Comparison of ENCODE assay signal across 18 cellular contexts in the genomic region with DNA sequence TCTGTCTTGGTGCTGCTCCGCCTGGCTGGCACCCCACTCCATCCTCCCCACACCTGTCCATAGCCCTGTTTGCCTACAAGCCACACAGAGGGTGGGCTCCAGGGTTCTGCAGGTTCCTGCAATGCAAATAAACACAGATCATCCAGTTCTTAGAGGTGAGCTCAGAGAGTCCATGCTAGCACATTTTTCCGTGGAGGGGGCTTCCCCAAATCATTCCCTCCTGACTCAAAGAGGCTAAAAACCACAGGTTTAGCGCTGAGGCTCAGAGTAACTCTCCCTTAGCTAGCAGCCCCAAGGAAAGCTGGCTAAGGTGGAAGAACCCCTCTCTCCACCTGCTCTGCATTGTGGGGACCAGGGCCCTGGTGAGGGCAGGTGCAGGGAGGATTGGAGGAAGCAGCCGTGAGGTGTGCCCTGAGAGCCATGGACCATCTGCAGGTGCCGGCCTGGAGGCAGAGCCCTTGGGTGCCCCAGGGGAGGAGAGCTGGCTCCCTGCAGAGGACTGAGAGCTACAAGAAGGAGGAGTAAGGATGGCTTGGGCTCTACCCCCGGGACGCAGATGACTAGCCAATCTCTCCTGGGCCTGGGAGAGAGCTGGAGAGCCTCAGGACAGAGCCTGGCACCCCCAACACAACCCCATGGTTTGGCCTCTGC. TPM values are rescaled to one million over a fixed set of nuclear protein-coding genes. Genes with fewer than 3 reads are reported as not detected.
DNase-seq lines count a peak whose midpoint lies in the region; ATAC-seq, FAIRE-seq and TF ChIP-seq lines count a peak whose summit lies in the region.
"Had no signal": no experiment of that assay in that cellular context is flagged by ENCODE, and none has a peak within 500 bp of the region (broad histone marks: within the 10 kb centered on the region; RNA-seq: fewer than 3 reads in every experiment).

No MANE protein-coding gene starts in this region.

- H3K27me3 ChIP-seq in NT2/D1 (ENCODE audit: insufficient read depth, insufficient read length) (no peaks in the 10 kb centered on the region), neural progenitor cell (no peaks in the 10 kb centered on the region)
- H3K27me3 ChIP-seq: colonic mucosa had no signal

- no peak overlapping the region for H3K4me2 ChIP-seq in neural progenitor cell

- CTCF ChIA-PET in activated CD4-positive, alpha-beta memory T cell treated with anti-CD3 and anti-CD28 coated beads for 36 hours (lab: Charles Lee) = interaction anchor here (1.0 to 1.6 kb wide), 2 partner anchors 33 to 146 kb away, joined by 4 to 7 read pairs; no protein-coding TSS in a partner anchor
- CTCF ChIA-PET in activated CD4-positive, alpha-beta memory T cell treated with anti-CD3 and anti-CD28 coated beads, Interleukin-2, amount 10 ng/mL, durations not matched to agents 7 days and 5 days (lab: Charles Lee) = interaction anchor here (1.4 kb wide), 1 partner anchor 31 kb away, joined by 3 read pairs; no protein-coding TSS in a partner anchor

- H3K36me3 ChIP-seq in NT2/D1 (ENCODE audit: insufficient read depth, insufficient read length, low read length) = no peaks in the 10 kb centered on the region
- H3K36me3 ChIP-seq in neural progenitor cell = no peaks in the 10 kb centered on the region
- H3K36me3 ChIP-seq: colonic mucosa had no signal

- H3K79me2 ChIP-seq in neural progenitor cell (ENCODE audit: low read depth) = no peaks in the 10 kb centered on the region

- peaks cover 17% of the 10 kb centered on the region for H3K4me1 ChIP-seq in NT2/D1 (ENCODE audit: insufficient read depth, insufficient read length)
- H3K4me1 ChIP-seq in neural progenitor cell = peaks cover 17% of the 10 kb centered on the region
- H3K4me1 ChIP-seq: colonic mucosa had no signal

- H3K27ac Mint-ChIP-seq in activated CD4-positive, alpha-beta memory T cell treated with anti-CD3 and anti-CD28 coated beads for 36 hours = no peak overlapping the region
- no peak overlapping the region for H3K27ac Mint-ChIP-seq in activated CD4-positive, alpha-beta memory T cell treated with anti-CD3 and anti-CD28 coated beads, Interleukin-2, amount 10 ng/mL, durations not matched to agents 7 days and 5 days
- peak overlapping the region; percentile 29 for H3K27ac Mint-ChIP-seq in neural progenitor cell
- H3K27ac Mint-ChIP-seq: IgD-negative memory B cell had no signal

- no peaks in the 10 kb centered on the region for H3K36me3 Mint-ChIP-seq in activated CD4-positive, alpha-beta memory T cell treated with anti-CD3 and anti-CD28 coated beads for 36 hours
- no peaks in the 10 kb centered on the region for H3K36me3 Mint-ChIP-seq in activated CD4-positive, alpha-beta memory T cell treated with anti-CD3 and anti-CD28 coated beads, Interleukin-2, amount 10 ng/mL, durations not matched to agents 7 days and 5 days (ENCODE audit: low read depth)
- H3K36me3 Mint-ChIP-seq in neural progenitor cell = no peaks in the 10 kb centered on the region
- H3K36me3 Mint-ChIP-seq: IgD-negative memory B cell had no signal

- DNase-seq in activated CD4-positive, alpha-beta memory T cell treated with anti-CD3 and anti-CD28 coated beads for 36 hours = peak; percentile 51
- no peak for DNase-seq in activated CD4-positive, alpha-beta memory T cell treated with anti-CD3 and anti-CD28 coated beads, Interleukin-2, amount 10 ng/mL, durations not matched to agents 7 days and 5 days
- DNase-seq in GM12891 (ENCODE audit: insufficient read length, low spot score) = no peak
- DNase-seq in NT2/D1 (ENCODE audit: low read depth, low spot score) = no peak
- no peak for DNase-seq in neural progenitor cell (ENCODE audit: low spot score)
- DNase-seq: activated effector memory CD4-positive, alpha-beta T cell treated with anti-CD3 and anti-CD28 coated beads, Interleukin-2, amount 50 U/mL, for 16 hours; colonic mucosa; NCI-H2081 had no signal

- peaks cover 26% of the 10 kb centered on the region for H3F3A ChIP-seq in neural progenitor cell (ENCODE audit: low read depth)

- ATAC-seq in HG03196 (IDR thresholded peaks at IDR 0.05; ENCODE audit: unreplicated experiment) (no peak), HG02610 (IDR thresholded peaks at IDR 0.05; ENCODE audit: unreplicated experiment) (no peak), GM18517 (IDR thresholded peaks at IDR 0.05; ENCODE audit: unreplicated experiment) (no peak)
- ATAC-seq: SK-N-SH treated with all-trans-retinoic acid at 6 μM for 48 hours had no signal

- POLR2A ChIA-PET in activated CD4-positive, alpha-beta memory T cell treated with anti-CD3 and anti-CD28 coated beads for 36 hours (lab: Charles Lee) = no interaction called here
- POLR2A ChIA-PET in activated CD4-positive, alpha-beta memory T cell treated with anti-CD3 and anti-CD28 coated beads, Interleukin-2, amount 10 ng/mL, durations not matched to agents 7 days and 5 days (lab: Charles Lee) = interaction anchor here (1.5 kb wide), 1 partner anchor 105 kb away, joined by 3 read pairs; no protein-coding TSS in a partner anchor

- intact Hi-C loops in activated CD4-positive, alpha-beta memory T cell treated with anti-CD3 and anti-CD28 coated beads for 36 hours (cut with micrococcal nuclease) = no loop called here

- H3K9ac ChIP-seq in NT2/D1 (ENCODE audit: insufficient read length, low read depth) = peak overlapping the region; percentile 58
- no peak overlapping the region for H3K9ac ChIP-seq in neural progenitor cell

- FAIRE-seq in GM12891 (lab: Jason Lieb, UNC) = peak; percentile 71
- FAIRE-seq: keratinocyte had no signal

- TF ChIP-seq CTCF in neural progenitor cell (IDR thresholded peaks at IDR 0.05) = no peak

- H2AFZ ChIP-seq in neural progenitor cell (replicated peaks) = no peak overlapping the region

- H3K4me1 Mint-ChIP-seq in activated CD4-positive, alpha-beta memory T cell treated with anti-CD3 and anti-CD28 coated beads for 36 hours (ENCODE audit: low read depth) = peaks cover 6% of the 10 kb centered on the region
- peaks cover 9% of the 10 kb centered on the region for H3K4me1 Mint-ChIP-seq in activated CD4-positive, alpha-beta memory T cell treated with anti-CD3 and anti-CD28 coated beads, Interleukin-2, amount 10 ng/mL, durations not matched to agents 7 days and 5 days
- peaks cover 32% of the 10 kb centered on the region for H3K4me1 Mint-ChIP-seq in neural progenitor cell
- H3K4me1 Mint-ChIP-seq: IgD-negative memory B cell had no signal

- H3K4me3 ChIP-seq in NT2/D1 (ENCODE audit: insufficient read length, low read depth) = no peak overlapping the region
- H3K4me3 ChIP-seq in neural progenitor cell = no peak overlapping the region
- H3K4me3 ChIP-seq: colonic mucosa had no signal

- no peak overlapping the region for H3K4me3 Mint-ChIP-seq in activated CD4-positive, alpha-beta memory T cell treated with anti-CD3 and anti-CD28 coated beads for 36 hours
- no peak overlapping the region for H3K4me3 Mint-ChIP-seq in activated CD4-positive, alpha-beta memory T cell treated with anti-CD3 and anti-CD28 coated beads, Interleukin-2, amount 10 ng/mL, durations not matched to agents 7 days and 5 days
- H3K4me3 Mint-ChIP-seq in neural progenitor cell = no peak overlapping the region
- H3K4me3 Mint-ChIP-seq: IgD-negative memory B cell, nephron had no signal

- H3K9me3 ChIP-seq in NT2/D1 (ENCODE audit: insufficient read depth, low read length) (peaks cover 9% of the 10 kb centered on the region; the same call in 1 of the 2 replicates), neural progenitor cell (ENCODE audit: low read depth) (no peaks in the 10 kb centered on the region)
- H3K9me3 ChIP-seq: colonic mucosa had no signal

- no peaks in the 10 kb centered on the region for H4K20me1 ChIP-seq in neural progenitor cell (ENCODE audit: low read depth)

- H3K9me3 Mint-ChIP-seq in activated CD4-positive, alpha-beta memory T cell treated with anti-CD3 and anti-CD28 coated beads for 36 hours = no peaks in the 10 kb centered on the region
- no peaks in the 10 kb centered on the region for H3K9me3 Mint-ChIP-seq in activated CD4-positive, alpha-beta memory T cell treated with anti-CD3 and anti-CD28 coated beads, Interleukin-2, amount 10 ng/mL, durations not matched to agents 7 days and 5 days
- peaks cover 16% of the 10 kb centered on the region for H3K9me3 Mint-ChIP-seq in neural progenitor cell
- H3K9me3 Mint-ChIP-seq: IgD-negative memory B cell, nephron had no signal

- no peak for TF ChIP-seq POLR2A in GM12891 (IDR thresholded peaks at IDR 0.05; ENCODE audit: low read depth, low read length)

- H3K27ac ChIP-seq in neural progenitor cell = no peak overlapping the region
- H3K27ac ChIP-seq: colonic mucosa had no signal

- no peaks in the 10 kb centered on the region for H3K27me3 Mint-ChIP-seq in activated CD4-positive, alpha-beta memory T cell treated with anti-CD3 and anti-CD28 coated beads for 36 hours
- H3K27me3 Mint-ChIP-seq in activated CD4-positive, alpha-beta memory T cell treated with anti-CD3 and anti-CD28 coated beads, Interleukin-2, amount 10 ng/mL, durations not matched to agents 7 days and 5 days = peaks cover 4% of the 10 kb centered on the region
- peaks cover 6% of the 10 kb centered on the region for H3K27me3 Mint-ChIP-seq in neural progenitor cell (ENCODE audit: insufficient read depth, low read depth)

TF ChIP-seq in GM12891, 5 proteins besides CTCF, POLR2A, EP300 and RAD21:
- no peak for TF ChIP-seq POU2F2 (IDR thresholded peaks at IDR 0.05; ENCODE audit: low read depth, low read length)
- TF ChIP-seq POLR2AphosphoS5 (IDR thresholded peaks at IDR 0.05; ENCODE audit: low read depth, low read length) = no peak
- TF ChIP-seq TAF1 (IDR thresholded peaks at IDR 0.05; ENCODE audit: low read depth, low read length) = no peak
- no peak for TF ChIP-seq PAX5 (IDR thresholded peaks at IDR 0.05; ENCODE audit: insufficient read depth, low read length, severe bottlenecking)
- no peak for TF ChIP-seq SPI1 (IDR thresholded peaks at IDR 0.05; ENCODE audit: low read depth, low read length)

RNA-seq across cellular contexts. Expression of a gene that starts 23.8 kb away (rescaled TPM):
- total RNA-seq in activated CD4-positive, alpha-beta memory T cell treated with anti-CD3 and anti-CD28 coated beads for 36 hours = not detected
- total RNA-seq in activated CD4-positive, alpha-beta memory T cell treated with anti-CD3 and anti-CD28 coated beads, Interleukin-2, amount 10 ng/mL, durations not matched to agents 7 days and 5 days = not detected
- polyA plus RNA-seq in GM12891 (2012; ENCODE audit: low read depth, missing spikeins) = not detected
- total RNA-seq in neural progenitor cell (ENCODE audit: low replicate concordance) = not detected in 2 replicates
- total RNA-seq: colonic mucosa, lung microvascular endothelial cell, RPMI7951, subcutaneous adipose tissue had no signal
- polyA plus RNA-seq: IgD-negative memory B cell, keratinocyte had no signal

RNA-seq across cellular contexts. Expression of a gene that starts 38.7 kb away (rescaled TPM):
- total RNA-seq in activated CD4-positive, alpha-beta memory T cell treated with anti-CD3 and anti-CD28 coated beads for 36 hours = under 1 TPM in 1 of 2 experiments, not detected in 1; 0.07 TPM
- 1 to 10 TPM; 3.4 to 3.9 TPM for total RNA-seq in activated CD4-positive, alpha-beta memory T cell treated with anti-CD3 and anti-CD28 coated beads, Interleukin-2, amount 10 ng/mL, durations not matched to agents 7 days and 5 days
- polyA plus RNA-seq in GM12891 (2012; ENCODE audit: low read depth, missing spikeins) = 0.31 TPM
- total RNA-seq in neural progenitor cell (ENCODE audit: low replicate concordance) = 0.52 and 0.56 TPM in 2 replicates
- total RNA-seq: lung microvascular endothelial cell, RPMI7951 had no signal
- polyA plus RNA-seq: keratinocyte had no signal
